22 cellular contexts compared by ENCODE assay signal in the genomic region with DNA sequence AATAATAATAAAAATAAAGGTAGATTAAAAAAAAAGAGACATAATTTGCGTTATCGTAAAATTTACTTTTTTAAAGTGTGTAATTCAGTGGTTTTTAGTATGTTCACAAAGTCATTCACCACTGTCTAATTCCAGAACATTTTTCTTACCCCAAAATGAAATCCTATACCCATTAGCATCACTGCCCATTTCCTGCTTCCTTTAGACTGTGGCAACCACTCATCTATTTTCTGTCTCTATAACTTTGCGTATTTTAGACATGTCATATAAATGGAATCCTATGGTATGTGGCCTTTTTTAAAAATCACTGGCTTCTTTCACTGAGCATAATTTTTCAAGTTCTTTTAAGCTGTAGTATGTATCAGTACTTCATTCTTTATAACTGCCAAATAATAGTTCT.
"Had no signal": no experiment of that assay in that cellular context is flagged by ENCODE, and none has a peak within 500 bp of the region (broad histone marks: within the 10 kb centered on the region; RNA-seq: fewer than 3 reads in every experiment).

No MANE protein-coding gene starts in this region.

- H3K9me3 ChIP-seq: body of pancreas, colonic mucosa, neutrophil, sigmoid colon, spleen had no signal

- H3K36me3 Mint-ChIP-seq: activated CD4-positive, alpha-beta memory T cell treated with anti-CD3 and anti-CD28 coated beads for 36 hours; natural killer cell treated with Interleukin-12 subunit alpha and Interleukin-12 subunit beta and Interleukin-15 and Interleukin-18, amount 100 ng/mL, for 72 hours; WTC11 had no signal

- H2AFZ ChIP-seq: hepatocyte, parathyroid adenoma had no signal

- ATAC-seq: activated CD4-positive, alpha-beta T cell treated with anti-CD3 and anti-CD28 coated beads for 36 hours; body of pancreas; foreskin keratinocyte; left cardiac atrium; natural killer cell treated with Interleukin-12 subunit alpha and Interleukin-12 subunit beta and Interleukin-15 and Interleukin-18, amount 100 ng/mL, for 72 hours; stimulated activated naive B cell treated with anti-CD40 and anti-IgM and Interleukin-4, amounts not matched to agents 10 μg/mL and 1 μg/mL and 100 μg/mL, for 72 hours; WTC11 had no signal

- H3K9me3 Mint-ChIP-seq: activated CD4-positive, alpha-beta memory T cell treated with anti-CD3 and anti-CD28 coated beads for 36 hours; activated T-helper 1 cell treated with anti-CD3 and anti-CD28 coated beads, Interleukin-12 subunit alpha, Interleukin-12 subunit beta, Interleukin-2, Interleukin-4 antibody, amounts not matched to agents 30 ng/mL and 10 ng/mL and 1 ng/mL, durations not matched to agents 14 hours and 24 hours and 36 hours; natural killer cell treated with Interleukin-12 subunit alpha and Interleukin-12 subunit beta and Interleukin-15 and Interleukin-18, amount 100 ng/mL, for 72 hours; WTC11 had no signal

- H3K4me2 ChIP-seq: hepatocyte had no signal

- H3K27me3 Mint-ChIP-seq: activated CD4-positive, alpha-beta memory T cell treated with anti-CD3 and anti-CD28 coated beads for 36 hours; activated CD4-positive, alpha-beta T cell treated with anti-CD3 and anti-CD28 coated beads for 36 hours; activated naive CD8-positive, alpha-beta T cell; natural killer cell treated with Interleukin-12 subunit alpha and Interleukin-12 subunit beta and Interleukin-15 and Interleukin-18, amount 100 ng/mL, for 72 hours; stimulated activated naive B cell treated with anti-CD40 and anti-IgM and Interleukin-4, amounts not matched to agents 10 μg/mL and 1 μg/mL and 100 μg/mL, for 72 hours had no signal

- DNase-seq: activated CD4-positive, alpha-beta memory T cell treated with anti-CD3 and anti-CD28 coated beads for 36 hours; activated CD4-positive, alpha-beta T cell treated with anti-CD3 and anti-CD28 coated beads for 36 hours; activated T-cell treated with anti-CD3 and anti-CD28 coated beads for 4 hours; amniotic stem cell; body of pancreas; caudate nucleus; colonic mucosa; effector CD4-positive, alpha-beta T cell; foreskin keratinocyte; left cardiac atrium; mesenchymal stem cell; sigmoid colon; spleen; stimulated activated CD4-positive, alpha-beta T cell treated with anti-CD3 and anti-CD28 coated beads, Interleukin-4, amount 100 ng/mL, for 4 hours; stimulated activated naive B cell treated with anti-CD40 and anti-IgM and Interleukin-4, amounts not matched to agents 10 μg/mL and 1 μg/mL and 100 μg/mL, for 72 hours had no signal

- H3K36me3 ChIP-seq: colonic mucosa, neutrophil, sigmoid colon, spleen had no signal

- H3K4me3 Mint-ChIP-seq: activated CD4-positive, alpha-beta memory T cell treated with anti-CD3 and anti-CD28 coated beads for 36 hours; activated CD4-positive, alpha-beta T cell treated with anti-CD3 and anti-CD28 coated beads for 36 hours; activated naive CD8-positive, alpha-beta T cell; activated T-helper 1 cell treated with anti-CD3 and anti-CD28 coated beads, Interleukin-12 subunit alpha, Interleukin-12 subunit beta, Interleukin-2, Interleukin-4 antibody, amounts not matched to agents 30 ng/mL and 10 ng/mL and 1 ng/mL, durations not matched to agents 14 hours and 24 hours and 36 hours; natural killer cell treated with Interleukin-12 subunit alpha and Interleukin-12 subunit beta and Interleukin-15 and Interleukin-18, amount 100 ng/mL, for 72 hours; stimulated activated naive B cell treated with anti-CD40 and anti-IgM and Interleukin-4, amounts not matched to agents 10 μg/mL and 1 μg/mL and 100 μg/mL, for 72 hours; WTC11 had no signal

- H3K27ac ChIP-seq: body of pancreas, colonic mucosa, foreskin keratinocyte, hepatocyte, neutrophil, parathyroid adenoma, sigmoid colon, spleen had no signal

- H3K4me1 ChIP-seq: foreskin keratinocyte had no signal

- H3K27ac Mint-ChIP-seq: activated CD4-positive, alpha-beta memory T cell treated with anti-CD3 and anti-CD28 coated beads for 36 hours; activated CD4-positive, alpha-beta T cell treated with anti-CD3 and anti-CD28 coated beads for 36 hours; activated naive CD8-positive, alpha-beta T cell; activated T-helper 1 cell treated with anti-CD3 and anti-CD28 coated beads, Interleukin-12 subunit alpha, Interleukin-12 subunit beta, Interleukin-2, Interleukin-4 antibody, amounts not matched to agents 30 ng/mL and 10 ng/mL and 1 ng/mL, durations not matched to agents 14 hours and 24 hours and 36 hours; natural killer cell treated with Interleukin-12 subunit alpha and Interleukin-12 subunit beta and Interleukin-15 and Interleukin-18, amount 100 ng/mL, for 72 hours; stimulated activated naive B cell treated with anti-CD40 and anti-IgM and Interleukin-4, amounts not matched to agents 10 μg/mL and 1 μg/mL and 100 μg/mL, for 72 hours; WTC11 had no signal

- H3K9ac ChIP-seq: parathyroid adenoma had no signal

- H3K27me3 ChIP-seq: body of pancreas, colonic mucosa, foreskin keratinocyte, hepatocyte, neutrophil, sigmoid colon, spleen had no signal

- H3K4me3 ChIP-seq: body of pancreas, colonic mucosa, hepatocyte, sigmoid colon, spleen had no signal
